ENCODE assay signal across 1 cellular context in the genomic region with DNA sequence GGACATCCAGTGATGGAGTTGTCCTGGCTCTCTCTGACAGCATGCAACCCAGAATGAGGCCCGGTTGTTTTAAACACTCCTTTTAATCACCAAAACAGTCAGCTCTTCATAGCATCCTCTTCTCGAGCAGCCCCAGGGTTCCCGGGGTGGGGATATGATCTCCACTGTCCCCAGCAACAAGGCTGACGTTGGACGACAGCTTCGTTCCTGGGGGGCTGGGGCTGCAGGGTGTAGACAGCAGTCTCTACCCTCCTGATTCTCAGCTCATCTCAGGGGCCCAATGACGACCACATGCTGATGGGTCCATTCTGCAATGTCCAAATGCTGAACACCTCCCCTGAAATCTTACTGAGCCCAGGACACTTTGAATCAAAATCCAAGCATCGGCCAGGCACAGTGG.
TF ChIP-seq lines count a peak whose summit lies in the region.

No MANE protein-coding gene starts in this region.

TF ChIP-seq in GM23338, 12 proteins besides CTCF, POLR2A, EP300 and RAD21 (continued from another document):
- TF ChIP-seq, protein P1, sequence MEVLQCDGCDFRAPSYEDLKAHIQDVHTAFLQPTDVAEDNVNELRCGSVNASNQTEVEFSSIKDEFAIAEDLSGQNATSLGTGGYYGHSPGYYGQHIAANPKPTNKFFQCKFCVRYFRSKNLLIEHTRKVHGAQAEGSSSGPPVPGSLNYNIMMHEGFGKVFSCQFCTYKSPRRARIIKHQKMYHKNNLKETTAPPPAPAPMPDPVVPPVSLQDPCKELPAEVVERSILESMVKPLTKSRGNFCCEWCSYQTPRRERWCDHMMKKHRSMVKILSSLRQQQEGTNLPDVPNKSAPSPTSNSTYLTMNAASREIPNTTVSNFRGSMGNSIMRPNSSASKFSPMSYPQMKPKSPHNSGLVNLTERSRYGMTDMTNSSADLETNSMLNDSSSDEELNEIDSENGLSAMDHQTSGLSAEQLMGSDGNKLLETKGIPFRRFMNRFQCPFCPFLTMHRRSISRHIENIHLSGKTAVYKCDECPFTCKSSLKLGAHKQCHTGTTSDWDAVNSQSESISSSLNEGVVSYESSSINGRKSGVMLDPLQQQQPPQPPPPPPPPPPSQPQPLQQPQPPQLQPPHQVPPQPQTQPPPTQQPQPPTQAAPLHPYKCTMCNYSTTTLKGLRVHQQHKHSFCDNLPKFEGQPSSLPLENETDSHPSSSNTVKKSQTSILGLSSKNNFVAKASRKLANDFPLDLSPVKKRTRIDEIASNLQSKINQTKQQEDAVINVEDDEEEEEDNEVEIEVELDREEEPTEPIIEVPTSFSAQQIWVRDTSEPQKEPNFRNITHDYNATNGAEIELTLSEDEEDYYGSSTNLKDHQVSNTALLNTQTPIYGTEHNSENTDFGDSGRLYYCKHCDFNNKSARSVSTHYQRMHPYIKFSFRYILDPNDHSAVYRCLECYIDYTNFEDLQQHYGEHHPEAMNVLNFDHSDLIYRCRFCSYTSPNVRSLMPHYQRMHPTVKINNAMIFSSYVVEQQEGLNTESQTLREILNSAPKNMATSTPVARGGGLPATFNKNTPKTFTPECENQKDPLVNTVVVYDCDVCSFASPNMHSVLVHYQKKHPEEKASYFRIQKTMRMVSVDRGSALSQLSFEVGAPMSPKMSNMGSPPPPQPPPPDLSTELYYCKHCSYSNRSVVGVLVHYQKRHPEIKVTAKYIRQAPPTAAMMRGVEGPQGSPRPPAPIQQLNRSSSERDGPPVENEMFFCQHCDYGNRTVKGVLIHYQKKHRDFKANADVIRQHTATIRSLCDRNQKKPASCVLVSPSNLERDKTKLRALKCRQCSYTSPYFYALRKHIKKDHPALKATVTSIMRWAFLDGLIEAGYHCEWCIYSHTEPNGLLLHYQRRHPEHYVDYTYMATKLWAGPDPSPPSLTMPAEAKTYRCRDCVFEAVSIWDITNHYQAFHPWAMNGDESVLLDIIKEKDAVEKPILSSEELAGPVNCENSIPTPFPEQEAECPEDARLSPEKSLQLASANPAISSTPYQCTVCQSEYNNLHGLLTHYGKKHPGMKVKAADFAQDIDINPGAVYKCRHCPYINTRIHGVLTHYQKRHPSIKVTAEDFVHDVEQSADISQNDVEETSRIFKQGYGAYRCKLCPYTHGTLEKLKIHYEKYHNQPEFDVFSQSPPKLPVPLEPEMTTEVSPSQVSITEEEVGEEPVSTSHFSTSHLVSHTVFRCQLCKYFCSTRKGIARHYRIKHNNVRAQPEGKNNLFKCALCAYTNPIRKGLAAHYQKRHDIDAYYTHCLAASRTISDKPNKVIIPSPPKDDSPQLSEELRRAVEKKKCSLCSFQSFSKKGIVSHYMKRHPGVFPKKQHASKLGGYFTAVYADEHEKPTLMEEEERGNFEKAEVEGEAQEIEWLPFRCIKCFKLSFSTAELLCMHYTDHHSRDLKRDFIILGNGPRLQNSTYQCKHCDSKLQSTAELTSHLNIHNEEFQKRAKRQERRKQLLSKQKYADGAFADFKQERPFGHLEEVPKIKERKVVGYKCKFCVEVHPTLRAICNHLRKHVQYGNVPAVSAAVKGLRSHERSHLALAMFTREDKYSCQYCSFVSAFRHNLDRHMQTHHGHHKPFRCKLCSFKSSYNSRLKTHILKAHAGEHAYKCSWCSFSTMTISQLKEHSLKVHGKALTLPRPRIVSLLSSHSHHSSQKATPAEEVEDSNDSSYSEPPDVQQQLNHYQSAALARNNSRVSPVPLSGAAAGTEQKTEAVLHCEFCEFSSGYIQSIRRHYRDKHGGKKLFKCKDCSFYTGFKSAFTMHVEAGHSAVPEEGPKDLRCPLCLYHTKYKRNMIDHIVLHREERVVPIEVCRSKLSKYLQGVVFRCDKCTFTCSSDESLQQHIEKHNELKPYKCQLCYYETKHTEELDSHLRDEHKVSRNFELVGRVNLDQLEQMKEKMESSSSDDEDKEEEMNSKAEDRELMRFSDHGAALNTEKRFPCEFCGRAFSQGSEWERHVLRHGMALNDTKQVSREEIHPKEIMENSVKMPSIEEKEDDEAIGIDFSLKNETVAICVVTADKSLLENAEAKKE (CRISPR knock-in tag; IDR thresholded peaks at IDR 0.05): no peak
